In the genomic region with DNA sequence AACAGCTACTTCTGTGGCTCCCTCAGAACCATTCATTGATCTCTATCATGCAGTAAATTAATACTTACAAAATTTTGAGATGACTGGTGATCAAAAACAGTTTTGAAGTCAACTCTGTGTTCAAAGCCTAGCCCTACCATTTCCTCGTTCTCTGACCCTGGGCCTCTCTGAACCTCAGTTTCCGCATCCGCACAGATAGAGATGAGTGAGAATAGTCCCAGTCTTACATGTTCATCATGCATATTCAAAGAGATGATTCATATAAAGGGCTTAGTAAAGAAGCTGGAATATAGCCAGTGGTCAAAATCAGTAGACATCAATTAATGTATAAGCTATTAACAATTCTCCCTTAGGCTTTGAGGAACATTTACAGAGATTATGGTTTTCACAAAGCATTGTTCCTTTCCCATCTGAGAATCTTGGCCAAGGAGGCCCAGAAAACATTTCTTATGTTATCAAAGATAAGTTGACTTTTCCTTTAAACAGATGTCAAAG, we compare ENCODE assay signal across 27 cellular contexts.
A peak's percentile ranks its signal among the peaks of the same experiment; 100 is the strongest.
DNase-seq lines count a peak whose midpoint lies in the region; ATAC-seq, FAIRE-seq and TF ChIP-seq lines count a peak whose summit lies in the region.
"Had no signal": no experiment of that assay in that cellular context is flagged by ENCODE, and none has a peak within 500 bp of the region (broad histone marks: within the 10 kb centered on the region; RNA-seq: fewer than 3 reads in every experiment).

No MANE protein-coding gene starts in this region.

- H3K9me2 ChIP-seq in hepatocyte (replicated peaks; ENCODE audit: insufficient read depth) = no peaks in the 10 kb centered on the region

- no peak for FAIRE-seq in GM12878 (lab: Jason Lieb, UNC)
- FAIRE-seq: H54, HTR-8/SVneo had no signal

- RAD21 ChIA-PET in GM12878 (lab: Charles Lee; ENCODE audit: unreplicated experiment) = no interaction called here

- 0% methylated on average over 3 of the region's 3 CpGs for WGBS in GM12878 (ENCODE audit: insufficient coverage, insufficient replicate concordance, low lambda C conversion rate, missing lambda C conversion rate)
- 93% methylated on average over 3 of the region's 3 CpGs for WGBS in hepatocyte (ENCODE audit: low lambda C conversion rate, missing lambda C conversion rate)

- DNase-seq in EH (ENCODE audit: low read depth) (peak; percentile 44), GM12878 (ENCODE audit: low read depth, low spot score) (peak; percentile 7), glomerular visceral epithelial cell (ENCODE audit: extremely low spot score) (peak; percentile 44), hepatocyte (ENCODE audit: low spot score) (no peak), NCI-H1694 (lab: John Stamatoyannopoulos, UW) (no peak)
- DNase-seq in natural killer cell treated with Interleukin-12 subunit alpha and Interleukin-12 subunit beta and Interleukin-15 and Interleukin-18, amount 100 ng/mL, for 72 hours (ENCODE audit: low spot score) = no peak
- DNase-seq: CD4-positive, CD25-positive, alpha-beta regulatory T cell; COR-L47; DMS 273 treated with DMSO at 0.1 percent for 48 hours; DND-41; GDM1; NCI-H1105; NCI-H2081; NCI-H2171; NCI-H345; NCI-H524; NCI-H774; NK-92 treated with Interleukin-12 subunit alpha and Interleukin-12 subunit beta, amount 100 ng/mL, for 24 hours; T-cell had no signal

- no peak for TF ChIP-seq POLR2A in GM12878 (IDR thresholded peaks at IDR 0.05; ENCODE audit: low read depth, low read length)

- BruUV-seq in GM12878 (replicated peaks; lab: Mats Ljungman, UMichigan) = no TSS peak

- H4K20me1 ChIP-seq in GM12878 (ENCODE audit: control insufficient read depth, insufficient read depth) (no peaks in the 10 kb centered on the region), hepatocyte (ENCODE audit: insufficient read depth, poor library complexity, severe bottlenecking) (no peaks in the 10 kb centered on the region)

- SMC1A ChIA-PET in GM12878 (lab: Charles Lee; ENCODE audit: uncharacterized antibody, unreplicated experiment) = interaction anchor here (0.6 kb wide), 1 partner anchor 1006 kb away, joined by 3 read pairs; no protein-coding TSS in a partner anchor

- no peaks in the 10 kb centered on the region for H3K36me3 Mint-ChIP-seq in natural killer cell treated with Interleukin-12 subunit alpha and Interleukin-12 subunit beta and Interleukin-15 and Interleukin-18, amount 100 ng/mL, for 72 hours
- H3K36me3 Mint-ChIP-seq: CD4-positive, CD25-positive, alpha-beta regulatory T cell; T-cell had no signal

- no peaks in the 10 kb centered on the region for H3K4me1 Mint-ChIP-seq in natural killer cell treated with Interleukin-12 subunit alpha and Interleukin-12 subunit beta and Interleukin-15 and Interleukin-18, amount 100 ng/mL, for 72 hours (ENCODE audit: low read depth in 2 of 2)
- H3K4me1 Mint-ChIP-seq: B cell; CD4-positive, CD25-positive, alpha-beta regulatory T cell; T-cell had no signal

- H3K79me2 ChIP-seq in GM12878 (ENCODE audit: control insufficient read depth, insufficient read depth, low read length) = no peaks in the 10 kb centered on the region
- H3K79me2 ChIP-seq in hepatocyte = no peaks in the 10 kb centered on the region

- H3K9me3 ChIP-seq in GM12878 (replicated peaks; ENCODE audit: control insufficient read depth, insufficient read depth, low read length) (no peaks in the 10 kb centered on the region), hepatocyte (ENCODE audit: low read depth) (no peaks in the 10 kb centered on the region)

- POLR2A ChIA-PET in GM12878 (lab: Charles Lee) = no interaction called here

- CTCF ChIA-PET in GM12878 (lab: Yijun Ruan, JAX) = no interaction called here

- H3K4me2 ChIP-seq in GM12878 (ENCODE audit: control insufficient read depth, insufficient read depth) (no peak overlapping the region), hepatocyte (no peak overlapping the region)
- H3K4me2 ChIP-seq: KMS-11 had no signal

- H3K4me3 ChIP-seq in GM12878 (no peak overlapping the region), hepatocyte (no peak overlapping the region)

- in situ Hi-C loops in GM12878 (cut with MboI) = no loop called here

- H3K4me1 ChIP-seq in GM12878 (ENCODE audit: control insufficient read depth, insufficient read depth, low read length) (no peaks in the 10 kb centered on the region), hepatocyte (ENCODE audit: insufficient read depth) (no peaks in the 10 kb centered on the region)

- TF ChIP-seq RAD21 in GM12878 (IDR thresholded peaks at IDR 0.05; ENCODE audit: insufficient read depth, low read depth, low read length) = no peak

- intact Hi-C loops in GM12878 (cut with micrococcal nuclease; ENCODE audit: unreplicated experiment) = no loop called here

- TF ChIP-seq EP300 in GM12878 (IDR thresholded peaks at IDR 0.05; ENCODE audit: borderline replicate concordance in 1 of 2, control insufficient read depth in 1 of 2, low read depth in 2 of 2, low read length in 2 of 2) = no peak

- H3K27ac ChIP-seq in GM12878 (ENCODE audit: control insufficient read depth, insufficient read depth) = no peak overlapping the region
- H3K27ac ChIP-seq in hepatocyte = no peak overlapping the region
- H3K27ac ChIP-seq: KMS-11 had no signal

- H2AFZ ChIP-seq in GM12878 (ENCODE audit: control insufficient read depth, low read depth, low read length) (no peak overlapping the region), hepatocyte (no peak overlapping the region)

- TF ChIP-seq CTCF in GM12878 (IDR thresholded peaks at IDR 0.05 in 2 of 3, conservative IDR thresholded peaks at IDR 0.05 in 1 of 3; ENCODE audit: control insufficient read depth in 2 of 3, extremely low read depth in 1 of 3, insufficient read depth in 1 of 3, low read depth in 3 of 3, low read length in 3 of 3) (no peak), hepatocyte (IDR thresholded peaks at IDR 0.05; ENCODE audit: poor library complexity) (no peak)

- peak; percentile 50 for ATAC-seq in GM21619 (IDR thresholded peaks at IDR 0.05; ENCODE audit: unreplicated experiment)
- peak; percentile 31; the same call in 2 of the 3 replicates for ATAC-seq in GM12878
- ATAC-seq in natural killer cell treated with Interleukin-12 subunit alpha and Interleukin-12 subunit beta and Interleukin-15 and Interleukin-18, amount 100 ng/mL, for 72 hours = no peak
- ATAC-seq in HG02642 (IDR thresholded peaks at IDR 0.05; ENCODE audit: poor library complexity, unreplicated experiment) = no peak
- ATAC-seq: Panc1, SK-N-SH treated with all-trans-retinoic acid at 6 μM for 48 hours, T-cell had no signal

- peaks cover 2 to 12% of the 10 kb centered on the region in 2 donors for H3K27me3 Mint-ChIP-seq in natural killer cell treated with Interleukin-12 subunit alpha and Interleukin-12 subunit beta and Interleukin-15 and Interleukin-18, amount 100 ng/mL, for 72 hours
- H3K27me3 Mint-ChIP-seq: CD4-positive, CD25-positive, alpha-beta regulatory T cell had no signal

- H3K27me3 ChIP-seq in GM12878 (replicated peaks in 1 of 2; ENCODE audit: control insufficient read depth in 2 of 2, insufficient read depth in 2 of 2, low read length in 1 of 2) (no peaks in the 10 kb centered on the region; a peak in 1 of 4 replicates), hepatocyte (no peaks in the 10 kb centered on the region)

- H3K9ac ChIP-seq in GM12878 (ENCODE audit: control insufficient read depth, insufficient read depth, low read length) = no peak overlapping the region
- H3K9ac ChIP-seq: KMS-11 had no signal

- no peaks in the 10 kb centered on the region for H3K9me3 Mint-ChIP-seq in natural killer cell treated with Interleukin-12 subunit alpha and Interleukin-12 subunit beta and Interleukin-15 and Interleukin-18, amount 100 ng/mL, for 72 hours
- H3K9me3 Mint-ChIP-seq: T-cell had no signal

- H3K36me3 ChIP-seq in GM12878 (ENCODE audit: control insufficient read depth in 2 of 2, insufficient read depth in 2 of 2, low read length in 1 of 2) (no peaks in the 10 kb centered on the region), hepatocyte (replicated peaks; ENCODE audit: insufficient read depth, low read depth) (no peaks in the 10 kb centered on the region)

- H3K4me3 Mint-ChIP-seq in natural killer cell treated with Interleukin-12 subunit alpha and Interleukin-12 subunit beta and Interleukin-15 and Interleukin-18, amount 100 ng/mL, for 72 hours = no peak overlapping the region
- H3K4me3 Mint-ChIP-seq: B cell; CD4-positive, CD25-positive, alpha-beta regulatory T cell; T-cell had no signal

- H3K27ac Mint-ChIP-seq in natural killer cell treated with Interleukin-12 subunit alpha and Interleukin-12 subunit beta and Interleukin-15 and Interleukin-18, amount 100 ng/mL, for 72 hours = no peak overlapping the region
- H3K27ac Mint-ChIP-seq: B cell; CD4-positive, CD25-positive, alpha-beta regulatory T cell; T-cell had no signal

TF ChIP-seq in GM12878, 131 proteins besides CTCF, POLR2A, EP300 and RAD21:
- no peak for TF ChIP-seq SMC3 (IDR thresholded peaks at IDR 0.05; ENCODE audit: borderline replicate concordance, low read length)
TF ChIP-seq in GM12878: peak in this region for 0.

Comparison
In these comparisons a context has a peak if more than half of its experiments do, and no peak if none do; other contexts are left out.
1. DNase-seq: peak in EH (single experiment), GM12878 (single experiment) and glomerular visceral epithelial cell (single experiment); none in natural killer cell treated with Interleukin-12 subunit alpha and Interleukin-12 subunit beta and Interleukin-15 and Interleukin-18, amount 100 ng/mL, for 72 hours (single experiment), hepatocyte (single experiment) and NCI-H1694 (single experiment).
2. ATAC-seq: peak in GM21619 (single experiment) and GM12878 (single experiment); none in natural killer cell treated with Interleukin-12 subunit alpha and Interleukin-12 subunit beta and Interleukin-15 and Interleukin-18, amount 100 ng/mL, for 72 hours (0 of 2) and HG02642 (single experiment).